ENCODE assay signal across 1 cellular context in the genomic region with DNA sequence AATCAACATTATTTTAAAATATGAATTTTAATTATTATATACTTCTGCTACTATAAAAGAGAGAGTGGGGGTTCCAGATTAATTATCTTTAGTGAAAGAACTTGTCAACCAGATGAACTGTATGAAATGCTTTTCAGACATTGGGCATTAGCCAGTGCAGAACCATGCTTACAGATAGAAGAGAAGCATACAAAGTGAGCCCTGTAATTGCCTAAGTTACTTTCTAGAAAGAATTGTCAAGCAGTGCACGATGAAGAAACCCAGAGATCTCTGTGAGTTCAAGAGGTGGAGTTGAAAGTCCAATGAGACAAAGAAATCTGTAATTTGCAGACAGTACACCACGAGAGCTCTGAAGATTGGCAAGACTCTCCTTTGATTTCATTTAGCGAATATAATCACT.
TF ChIP-seq lines count a peak whose summit lies in the region.

No MANE protein-coding gene starts in this region.

TF ChIP-seq in H1, 55 proteins besides CTCF, POLR2A, EP300 and RAD21:
- TF ChIP-seq SIX5 (IDR thresholded peaks at IDR 0.05; ENCODE audit: low read depth, low read length) (no peak), KDM1A (IDR thresholded peaks at IDR 0.05; ENCODE audit: borderline replicate concordance, low read length) (no peak), BCL11A (IDR thresholded peaks at IDR 0.05; ENCODE audit: low read depth in 2 of 2, low read length in 2 of 2) (no peak), BACH1 (IDR thresholded peaks at IDR 0.05; ENCODE audit: low read length) (no peak), KDM4A (IDR thresholded peaks at IDR 0.05; ENCODE audit: low read depth, low read length, severe bottlenecking) (no peak), JUN (IDR thresholded peaks at IDR 0.05; ENCODE audit: low read depth, low read length) (no peak), PHF8 (conservative IDR thresholded peaks at IDR 0.05; ENCODE audit: low read depth, low read length) (no peak), MAFK (IDR thresholded peaks at IDR 0.05; ENCODE audit: low read depth, low read length) (no peak), RNF2 (IDR thresholded peaks at IDR 0.05; ENCODE audit: borderline replicate concordance, low read depth, low read length, missing control alignments, poor library complexity, severe bottlenecking) (no peak)
- TF ChIP-seq, protein P1, sequence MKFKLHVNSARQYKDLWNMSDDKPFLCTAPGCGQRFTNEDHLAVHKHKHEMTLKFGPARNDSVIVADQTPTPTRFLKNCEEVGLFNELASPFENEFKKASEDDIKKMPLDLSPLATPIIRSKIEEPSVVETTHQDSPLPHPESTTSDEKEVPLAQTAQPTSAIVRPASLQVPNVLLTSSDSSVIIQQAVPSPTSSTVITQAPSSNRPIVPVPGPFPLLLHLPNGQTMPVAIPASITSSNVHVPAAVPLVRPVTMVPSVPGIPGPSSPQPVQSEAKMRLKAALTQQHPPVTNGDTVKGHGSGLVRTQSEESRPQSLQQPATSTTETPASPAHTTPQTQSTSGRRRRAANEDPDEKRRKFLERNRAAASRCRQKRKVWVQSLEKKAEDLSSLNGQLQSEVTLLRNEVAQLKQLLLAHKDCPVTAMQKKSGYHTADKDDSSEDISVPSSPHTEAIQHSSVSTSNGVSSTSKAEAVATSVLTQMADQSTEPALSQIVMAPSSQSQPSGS (IDR thresholded peaks at IDR 0.05; ENCODE audit: low read length) = no peak
